ENCODE assay signal across 31 cellular contexts in genomic region chr1:56755911-56756310, GRCh38.
"Had no signal": no experiment of that assay in that cellular context is flagged by ENCODE, and none has a peak within 500 bp of the region (broad histone marks: within the 10 kb centered on the region; RNA-seq: fewer than 3 reads in every experiment).

No MANE protein-coding gene starts in this region.

- H3K36me3 ChIP-seq: breast epithelium, cardiac muscle cell, colonic mucosa, esophagus squamous epithelium, gastroesophageal sphincter had no signal

- H3K27ac Mint-ChIP-seq: activated CD8-positive, alpha-beta T cell treated with anti-CD3 and anti-CD28 coated beads for 36 hours; activated naive CD8-positive, alpha-beta T cell; activated T-helper 17 cell treated with anti-CD3 and anti-CD28 coated beads, Interleukin-2, amount 50 U/mL, for 72 hours; brain; T-helper 17 cell; T-helper 2 cell treated with Interferon-gamma antibody and Interleukin-4, amounts not matched to agents 5 μg/mL and 100 μg/mL, for 36 hours; WTC11 had no signal

- H3K36me3 Mint-ChIP-seq: activated naive CD8-positive, alpha-beta T cell; brain; WTC11 had no signal

- H3K27ac ChIP-seq: breast epithelium, cardiac muscle cell, colonic mucosa, epithelial cell of prostate, esophagus squamous epithelium, gastroesophageal sphincter, VCaP had no signal

- H3K9me3 ChIP-seq: breast epithelium, colonic mucosa, esophagus squamous epithelium, gastroesophageal sphincter had no signal

- H3K9me3 Mint-ChIP-seq: activated CD8-positive, alpha-beta T cell treated with anti-CD3 and anti-CD28 coated beads for 36 hours; activated T-cell treated with anti-CD3 and anti-CD28 coated beads, Interleukin-2, amount 50 U/mL, for 4 hours; activated T-helper 17 cell treated with anti-CD3 and anti-CD28 coated beads, Interleukin-2, amount 50 U/mL, for 72 hours; brain; T-helper 2 cell treated with Interferon-gamma antibody and Interleukin-4, amounts not matched to agents 5 μg/mL and 100 μg/mL, for 36 hours; WTC11 had no signal

- H3K27me3 ChIP-seq: breast epithelium, cardiac muscle cell, colonic mucosa, gastroesophageal sphincter had no signal

- H3K4me3 Mint-ChIP-seq: activated CD8-positive, alpha-beta T cell treated with anti-CD3 and anti-CD28 coated beads for 36 hours; activated naive CD8-positive, alpha-beta T cell; activated T-cell treated with anti-CD3 and anti-CD28 coated beads, Interleukin-2, amount 50 U/mL, for 4 hours; activated T-helper 17 cell treated with anti-CD3 and anti-CD28 coated beads, Interleukin-2, amount 50 U/mL, for 72 hours; brain; T-helper 17 cell; T-helper 2 cell treated with Interferon-gamma antibody and Interleukin-4, amounts not matched to agents 5 μg/mL and 100 μg/mL, for 36 hours; WTC11 had no signal

- H3K4me1 Mint-ChIP-seq: activated T-helper 17 cell treated with anti-CD3 and anti-CD28 coated beads, Interleukin-2, amount 50 U/mL, for 72 hours; brain; T-helper 17 cell; WTC11 had no signal

- H3K4me1 ChIP-seq: breast epithelium, colonic mucosa, esophagus squamous epithelium, gastroesophageal sphincter had no signal

- H3K4me3 ChIP-seq: breast epithelium, cardiac muscle cell, colonic mucosa, esophagus squamous epithelium, gastroesophageal sphincter had no signal

- DNase-seq: activated CD4-positive, alpha-beta T cell treated with anti-CD3 and anti-CD28 coated beads for 48 hours; activated CD4-positive, alpha-beta T cell treated with anti-CD3 and anti-CD28 coated beads, Interleukin-2, amount 50 U/mL, for 1 hour; activated CD4-positive, alpha-beta T cell treated with anti-CD3 and anti-CD28 coated beads, Interleukin-2, amount 50 U/mL, for 48 hours; activated CD8-positive, alpha-beta memory T cell treated with anti-CD3 and anti-CD28 coated beads for 24 hours; activated CD8-positive, alpha-beta T cell treated with anti-CD3 and anti-CD28 coated beads for 36 hours; activated effector memory CD4-positive, alpha-beta T cell treated with Interleukin-2 at 50 U/mL for 16 hours; activated gamma-delta T cell treated with Interleukin-2 at 50 U/mL for 16 hours; activated naive CD4-positive, alpha-beta T cell treated with anti-CD3 and anti-CD28 coated beads, Interleukin-2, amount 50 U/mL, for 16 hours; activated naive CD4-positive, alpha-beta T cell treated with Interleukin-2 at 50 U/mL for 16 hours; activated T-cell treated with anti-CD3 and anti-CD28 coated beads, Interleukin-2, amount 50 U/mL, for 4 hours; amniotic stem cell; anterior cingulate cortex; central memory CD4-positive, alpha-beta T cell; cerebellar nuclear complex; colonic mucosa; effector CD8-positive, alpha-beta T cell; esophagus squamous epithelium; foreskin melanocyte; SW 1271; T-helper 1 cell; T-helper 17 cell had no signal
